Comparison of ENCODE assay signal across 9 cellular contexts in genomic region chr20:57685134-57685851, GRCh38. TPM values are rescaled to one million over a fixed set of nuclear protein-coding genes. Genes with fewer than 3 reads are reported as not detected.
DNase-seq lines count a peak whose midpoint lies in the region; TF ChIP-seq lines count a peak whose summit lies in the region.
"Had no signal": no experiment of that assay in that cellular context is flagged by ENCODE, and none has a peak within 500 bp of the region (broad histone marks: within the 10 kb centered on the region; RNA-seq: fewer than 3 reads in every experiment).

No MANE protein-coding gene starts in this region.

- H3K27me3 ChIP-seq in ascending aorta (no peaks in the 10 kb centered on the region), tibial artery (no peaks in the 10 kb centered on the region)
- H3K27me3 ChIP-seq in CD8-positive, alpha-beta memory T cell (ENCODE audit: insufficient read depth, low read length, poor library complexity, severe bottlenecking), result no peaks in the 10 kb centered on the region

- no peaks in the 10 kb centered on the region for H3K36me3 Mint-ChIP-seq in CD8-positive, alpha-beta memory T cell

- peak overlapping the region; percentile 66 to 77 for H3K27ac ChIP-seq in ascending aorta
- peak overlapping the region; percentile 67 to 78 for H3K27ac ChIP-seq in tibial artery
- no peak overlapping the region for H3K27ac ChIP-seq in CD8-positive, alpha-beta memory T cell (ENCODE audit: low read depth, low read length)

- CTCF ChIA-PET in CD8-positive, alpha-beta memory T cell (lab: Charles Lee), result interaction anchor here (5.2 kb wide), 1 partner anchor 63 kb away, joined by 18 read pairs; no protein-coding TSS in a partner anchor

- H3K4me1 Mint-ChIP-seq in CD8-positive, alpha-beta memory T cell, result peaks cover 5 to 16% (median 10%) of the 10 kb centered on the region in 3 donors

- DNase-seq in NCI-H1105 (lab: John Stamatoyannopoulos, UW) (peak; percentile 57), ascending aorta (ENCODE audit: low spot score in 2 of 2) (no peak), inferior parietal cortex (ENCODE audit: extremely low spot score) (peak; percentile 45), tibial artery (no peak), SKM-1 (lab: John Stamatoyannopoulos, UW; ENCODE audit: unreplicated experiment) (no peak), NCI-H2081 treated with DMSO at 0.1 percent for 48 hours (lab: John Stamatoyannopoulos, UW) (no peak)
- no peak for DNase-seq in CD8-positive, alpha-beta memory T cell
- DNase-seq: DMS53, NCI-H146 had no signal

- H3K9me3 ChIP-seq in ascending aorta (no peaks in the 10 kb centered on the region), tibial artery (no peaks in the 10 kb centered on the region)
- no peaks in the 10 kb centered on the region for H3K9me3 ChIP-seq in CD8-positive, alpha-beta memory T cell (ENCODE audit: low read length)

- TF ChIP-seq CTCF in ascending aorta (IDR thresholded peaks at IDR 0.05), result no peak
- no peak for TF ChIP-seq CTCF in tibial artery (IDR thresholded peaks at IDR 0.05)

- no peaks in the 10 kb centered on the region for H3K9me3 Mint-ChIP-seq in CD8-positive, alpha-beta memory T cell

- H3K36me3 ChIP-seq in ascending aorta (no peaks in the 10 kb centered on the region), tibial artery (no peaks in the 10 kb centered on the region)
- H3K36me3 ChIP-seq in CD8-positive, alpha-beta memory T cell (ENCODE audit: insufficient read depth, low read length), result no peaks in the 10 kb centered on the region

- intact Hi-C loops in ascending aorta (cut with DNase I), result no loop called here
- intact Hi-C loops in tibial artery (cut with DNase I; ENCODE audit: low total_unique reads), result no loop called here

- H3K4me3 ChIP-seq in ascending aorta (peak overlapping the region in 1 of 2 donors; percentile 25), tibial artery (peak overlapping the region in 1 of 2 donors; percentile 21)
- H3K4me3 ChIP-seq in CD8-positive, alpha-beta memory T cell (ENCODE audit: low read length), result no peak overlapping the region

- no peak overlapping the region for H3K4me3 Mint-ChIP-seq in CD8-positive, alpha-beta memory T cell

- H3K27me3 Mint-ChIP-seq in CD8-positive, alpha-beta memory T cell, result peaks cover 0 to 6% of the 10 kb centered on the region in 2 donors

- no peak overlapping the region for H3K27ac Mint-ChIP-seq in CD8-positive, alpha-beta memory T cell

- POLR2A ChIA-PET in CD8-positive, alpha-beta memory T cell (lab: Charles Lee), result no interaction called here

- peaks cover 45 to 81% of the 10 kb centered on the region in 2 donors for H3K4me1 ChIP-seq in ascending aorta
- H3K4me1 ChIP-seq in tibial artery, result peaks cover 7 to 100% (median 99%) of the 10 kb centered on the region in 4 donors
- peaks cover 15% of the 10 kb centered on the region for H3K4me1 ChIP-seq in CD8-positive, alpha-beta memory T cell (ENCODE audit: insufficient read depth, low read length)

RNA-seq across cellular contexts. Expression of gene PMEPA1, which starts 24.5 kb away (rescaled TPM):
- total RNA-seq in ascending aorta, result 56.8 TPM
- total RNA-seq in CD8-positive, alpha-beta memory T cell, result 1 to 10 TPM; 3.8 to 4.4 TPM
- polyA plus RNA-seq in CD8-positive, alpha-beta memory T cell, result 0.30 TPM

Comparison
In these comparisons a context has a peak if more than half of its experiments do, and no peak if none do; other contexts are left out.
1. DNase-seq: peak in NCI-H1105 (single experiment) and inferior parietal cortex (single experiment); none in ascending aorta (0 of 2), tibial artery (0 of 2), SKM-1 (single experiment), CD8-positive, alpha-beta memory T cell (0 of 5) and NCI-H2081 treated with DMSO at 0.1 percent for 48 hours (single experiment).
2. RNA of gene PMEPA1, which starts 24.5 kb away (total RNA-seq): 56.8 TPM in ascending aorta (single experiment); 3.8 to 4.4 TPM in CD8-positive, alpha-beta memory T cell; every median in the first group is over 10 times any median in the second.